In genomic region chr19:39388657-39389056, GRCh38 we compare ENCODE assay signal across 16 cellular contexts. TPM values are rescaled to one million over a fixed set of nuclear protein-coding genes. Genes with fewer than 3 reads are reported as not detected.
DNase-seq lines count a peak whose midpoint lies in the region; ATAC-seq and TF ChIP-seq lines count a peak whose summit lies in the region.
"Had no signal": no experiment of that assay in that cellular context is flagged by ENCODE, and none has a peak within 500 bp of the region (broad histone marks: within the 10 kb centered on the region; RNA-seq: fewer than 3 reads in every experiment).

No MANE protein-coding gene starts in this region.

- TF ChIP-seq CTCF in mesothelial cell of epicardium (IDR thresholded peaks at IDR 0.05; ENCODE audit: unreplicated experiment) (no peak), spleen (IDR thresholded peaks at IDR 0.05 in 8 of 11, conservative IDR thresholded peaks at IDR 0.05 in 3 of 11) (no peak)

- ATAC-seq in stimulated activated naive CD8-positive, alpha-beta T cell treated with anti-CD3 and anti-CD28 coated beads, Interleukin-15, amount 100 ng/mL, for 72 hours = no peak
- ATAC-seq: left lung had no signal

- TF ChIP-seq POLR2A in spleen (IDR thresholded peaks at IDR 0.05) = no peak

- H3K27ac Mint-ChIP-seq in stimulated activated naive CD8-positive, alpha-beta T cell treated with anti-CD3 and anti-CD28 coated beads, Interleukin-15, Interleukin-2, amounts not matched to agents 100 ng/mL and 50 ng/mL, for 24 hours = peak overlapping the region; percentile 72
- peak overlapping the region in 1 of 2 donors; percentile 55 for H3K27ac Mint-ChIP-seq in stimulated activated naive CD8-positive, alpha-beta T cell treated with anti-CD3 and anti-CD28 coated beads, Interleukin-15, amount 100 ng/mL, for 72 hours
- H3K27ac Mint-ChIP-seq in activated T-helper 1 cell treated with anti-CD3 and anti-CD28 coated beads, Interleukin-12 subunit alpha, Interleukin-12 subunit beta, Interleukin-2, Interleukin-4 antibody, amounts not matched to agents 30 ng/mL and 10 ng/mL and 1 ng/mL, durations not matched to agents 14 hours and 24 hours and 36 hours = no peak overlapping the region
- peak overlapping the region; percentile 80 for H3K27ac Mint-ChIP-seq in mesothelial cell of epicardium

- no peak overlapping the region for H3K4me3 ChIP-seq in spleen
- H3K4me3 ChIP-seq: left lung had no signal

- peak overlapping the region in 2 of 8 donors; percentile 99 for H3K27ac ChIP-seq in spleen
- H3K27ac ChIP-seq: left lung had no signal

- WGBS in spleen, 5 donors = 80 to 90% (median 88%) methylated on average over 5 of the region's 5 CpGs

- no peaks in the 10 kb centered on the region for H3K9me3 Mint-ChIP-seq in stimulated activated naive CD8-positive, alpha-beta T cell treated with anti-CD3 and anti-CD28 coated beads, Interleukin-15, Interleukin-2, amounts not matched to agents 100 ng/mL and 50 ng/mL, for 24 hours
- H3K9me3 Mint-ChIP-seq in stimulated activated naive CD8-positive, alpha-beta T cell treated with anti-CD3 and anti-CD28 coated beads, Interleukin-15, amount 100 ng/mL, for 72 hours = no peaks in the 10 kb centered on the region
- no peaks in the 10 kb centered on the region for H3K9me3 Mint-ChIP-seq in activated T-helper 1 cell treated with anti-CD3 and anti-CD28 coated beads, Interleukin-12 subunit alpha, Interleukin-12 subunit beta, Interleukin-2, Interleukin-4 antibody, amounts not matched to agents 30 ng/mL and 10 ng/mL and 1 ng/mL, durations not matched to agents 14 hours and 24 hours and 36 hours
- H3K9me3 Mint-ChIP-seq in mesothelial cell of epicardium = no peaks in the 10 kb centered on the region
- H3K9me3 Mint-ChIP-seq: endodermal cell had no signal

- H3K36me3 Mint-ChIP-seq in stimulated activated naive CD8-positive, alpha-beta T cell treated with anti-CD3 and anti-CD28 coated beads, Interleukin-15, Interleukin-2, amounts not matched to agents 100 ng/mL and 50 ng/mL, for 24 hours (ENCODE audit: low read depth) = peaks cover 51% of the 10 kb centered on the region
- H3K36me3 Mint-ChIP-seq in activated T-helper 1 cell treated with anti-CD3 and anti-CD28 coated beads, Interleukin-12 subunit alpha, Interleukin-12 subunit beta, Interleukin-2, Interleukin-4 antibody, amounts not matched to agents 30 ng/mL and 10 ng/mL and 1 ng/mL, durations not matched to agents 14 hours and 24 hours and 36 hours (ENCODE audit: low read depth) = peaks cover 47% of the 10 kb centered on the region
- H3K36me3 Mint-ChIP-seq in mesothelial cell of epicardium = peaks cover 21% of the 10 kb centered on the region

- no peaks in the 10 kb centered on the region for H3K27me3 ChIP-seq in spleen (replicated peaks in 1 of 7)
- H3K27me3 ChIP-seq: left lung had no signal

- peaks cover 43% of the 10 kb centered on the region for H3K4me1 Mint-ChIP-seq in stimulated activated naive CD8-positive, alpha-beta T cell treated with anti-CD3 and anti-CD28 coated beads, Interleukin-15, Interleukin-2, amounts not matched to agents 100 ng/mL and 50 ng/mL, for 24 hours (ENCODE audit: low read depth)
- H3K4me1 Mint-ChIP-seq in stimulated activated naive CD8-positive, alpha-beta T cell treated with anti-CD3 and anti-CD28 coated beads, Interleukin-15, amount 100 ng/mL, for 72 hours = peaks cover 44% of the 10 kb centered on the region
- H3K4me1 Mint-ChIP-seq in activated T-helper 1 cell treated with anti-CD3 and anti-CD28 coated beads, Interleukin-12 subunit alpha, Interleukin-12 subunit beta, Interleukin-2, Interleukin-4 antibody, amounts not matched to agents 30 ng/mL and 10 ng/mL and 1 ng/mL, durations not matched to agents 14 hours and 24 hours and 36 hours (ENCODE audit: low read depth) = peaks cover 29% of the 10 kb centered on the region
- H3K4me1 Mint-ChIP-seq in mesothelial cell of epicardium = peaks cover 18% of the 10 kb centered on the region

- no peak for DNase-seq in stimulated activated naive CD8-positive, alpha-beta T cell treated with anti-CD3 and anti-CD28 coated beads, Interleukin-15, amount 100 ng/mL, for 72 hours
- DNase-seq in activated T-helper 1 cell treated with anti-CD3 and anti-CD28 coated beads, Interleukin-12 subunit alpha, Interleukin-12 subunit beta, Interleukin-2, Interleukin-4 antibody, amounts not matched to agents 30 ng/mL and 10 ng/mL and 1 ng/mL, durations not matched to agents 14 hours and 24 hours and 36 hours (ENCODE audit: low spot score) = no peak
- DNase-seq in mesothelial cell of epicardium (ENCODE audit: low spot score in 2 of 2, unreplicated experiment in 2 of 2) = no peak
- DNase-seq in A172 (ENCODE audit: low spot score) = no peak
- no peak for DNase-seq in cerebellar cortex (ENCODE audit: low spot score)
- no peak for DNase-seq in effector CD8-positive, alpha-beta T cell (lab: John Stamatoyannopoulos, UW)
- no peak for DNase-seq in spleen
- DNase-seq: activated naive CD4-positive, alpha-beta T cell treated with Interleukin-2 at 50 U/mL for 16 hours; central memory CD4-positive, alpha-beta T cell; endodermal cell; left lung; NCI-H1092 treated with DMSO at 0.1 percent for 48 hours; NCI-H2227 treated with DMSO at 0.1 percent for 48 hours; SHP77 treated with DMSO at 0.1 percent for 48 hours; stimulated activated CD4-positive, alpha-beta T cell treated with anti-CD3 and anti-CD28 coated beads, Interleukin-12 subunit alpha, Interleukin-12 subunit beta, amount 100 ng/mL, for 4 hours had no signal

- H3K4me1 ChIP-seq in spleen = peaks cover 17 to 71% (median 31%) of the 10 kb centered on the region in 6 donors

- peaks cover 0 to 76% (median 62%) of the 10 kb centered on the region in 6 donors for H3K36me3 ChIP-seq in spleen

- peak overlapping the region; percentile 41 for H3K4me3 Mint-ChIP-seq in stimulated activated naive CD8-positive, alpha-beta T cell treated with anti-CD3 and anti-CD28 coated beads, Interleukin-15, Interleukin-2, amounts not matched to agents 100 ng/mL and 50 ng/mL, for 24 hours
- H3K4me3 Mint-ChIP-seq in stimulated activated naive CD8-positive, alpha-beta T cell treated with anti-CD3 and anti-CD28 coated beads, Interleukin-15, amount 100 ng/mL, for 72 hours = no peak overlapping the region
- H3K4me3 Mint-ChIP-seq in activated T-helper 1 cell treated with anti-CD3 and anti-CD28 coated beads, Interleukin-12 subunit alpha, Interleukin-12 subunit beta, Interleukin-2, Interleukin-4 antibody, amounts not matched to agents 30 ng/mL and 10 ng/mL and 1 ng/mL, durations not matched to agents 14 hours and 24 hours and 36 hours = peak overlapping the region; percentile 35
- H3K4me3 Mint-ChIP-seq in mesothelial cell of epicardium = peak overlapping the region; percentile 44

- H3K27me3 Mint-ChIP-seq in stimulated activated naive CD8-positive, alpha-beta T cell treated with anti-CD3 and anti-CD28 coated beads, Interleukin-15, Interleukin-2, amounts not matched to agents 100 ng/mL and 50 ng/mL, for 24 hours = no peaks in the 10 kb centered on the region
- H3K27me3 Mint-ChIP-seq in stimulated activated naive CD8-positive, alpha-beta T cell treated with anti-CD3 and anti-CD28 coated beads, Interleukin-15, amount 100 ng/mL, for 72 hours = no peaks in the 10 kb centered on the region
- no peaks in the 10 kb centered on the region for H3K27me3 Mint-ChIP-seq in activated T-helper 1 cell treated with anti-CD3 and anti-CD28 coated beads, Interleukin-12 subunit alpha, Interleukin-12 subunit beta, Interleukin-2, Interleukin-4 antibody, amounts not matched to agents 30 ng/mL and 10 ng/mL and 1 ng/mL, durations not matched to agents 14 hours and 24 hours and 36 hours (ENCODE audit: insufficient read depth)
- H3K27me3 Mint-ChIP-seq in mesothelial cell of epicardium (ENCODE audit: low read depth) = no peaks in the 10 kb centered on the region

- intact Hi-C loops in activated T-helper 1 cell treated with anti-CD3 and anti-CD28 coated beads, Interleukin-12 subunit alpha, Interleukin-12 subunit beta, Interleukin-2, Interleukin-4 antibody, amounts not matched to agents 30 ng/mL and 10 ng/mL and 1 ng/mL, durations not matched to agents 14 hours and 24 hours and 36 hours (cut with micrococcal nuclease) = no loop called here
- intact Hi-C loops in spleen (cut with DNase I; ENCODE audit: low total_unique reads) = no loop called here

- no peaks in the 10 kb centered on the region for H3K9me3 ChIP-seq in spleen
- H3K9me3 ChIP-seq: left lung had no signal

RNA-seq across cellular contexts. Expression of gene PAF1, which starts 2.2 kb away (rescaled TPM):
- 54.8 and 57.3 TPM in 2 replicates for total RNA-seq in activated T-helper 1 cell treated with anti-CD3 and anti-CD28 coated beads, Interleukin-12 subunit alpha, Interleukin-12 subunit beta, Interleukin-2, Interleukin-4 antibody, amounts not matched to agents 30 ng/mL and 10 ng/mL and 1 ng/mL, durations not matched to agents 14 hours and 24 hours and 36 hours
- total RNA-seq in mesothelial cell of epicardium (41.4 to 47.8 TPM (median 42.9 TPM) in 3 replicates), spleen (10 to 100 TPM; 35.0 to 48.1 (median 39.8) TPM)
- 55.3 and 69.9 TPM in 2 replicates for total RNA-seq in A172 (2014; rRNA removed; shearing (Covaris generic))
- 10 to 100 TPM; 27.4 to 51.3 (median 35.6) TPM for polyA plus RNA-seq in spleen

RNA-seq across cellular contexts. Expression of gene MED29, which starts 2.5 kb away (rescaled TPM):
- total RNA-seq in activated T-helper 1 cell treated with anti-CD3 and anti-CD28 coated beads, Interleukin-12 subunit alpha, Interleukin-12 subunit beta, Interleukin-2, Interleukin-4 antibody, amounts not matched to agents 30 ng/mL and 10 ng/mL and 1 ng/mL, durations not matched to agents 14 hours and 24 hours and 36 hours = 37.5 and 45.8 TPM in 2 replicates
- 35.6 to 39.2 TPM (median 36.1 TPM) in 3 replicates for total RNA-seq in mesothelial cell of epicardium
- 20.9 and 24.7 TPM in 2 replicates for total RNA-seq in A172 (2014; rRNA removed; shearing (Covaris generic))
- total RNA-seq in spleen = 10 to 100 TPM; 25.7 to 45.7 (median 34.6) TPM
- 10 to 100 TPM; 15.5 to 28.2 (median 20.5) TPM for polyA plus RNA-seq in spleen

RNA-seq across cellular contexts. Expression of gene ZFP36, which starts 18.0 kb away (rescaled TPM):
- 31.2 and 32.0 TPM in 2 replicates for total RNA-seq in activated T-helper 1 cell treated with anti-CD3 and anti-CD28 coated beads, Interleukin-12 subunit alpha, Interleukin-12 subunit beta, Interleukin-2, Interleukin-4 antibody, amounts not matched to agents 30 ng/mL and 10 ng/mL and 1 ng/mL, durations not matched to agents 14 hours and 24 hours and 36 hours
- total RNA-seq in mesothelial cell of epicardium = 111 to 113 TPM (median 111 TPM) in 3 replicates
- 0.50 and 1.5 TPM in 2 replicates for total RNA-seq in A172 (2014; rRNA removed; shearing (Covaris generic))
- total RNA-seq in spleen = 100 to 1,000 TPM in 6 of 7 donors, 10 to 100 TPM in 1; 91.5 to 396 (median 191) TPM
- polyA plus RNA-seq in spleen = 100 to 1,000 TPM in 1 of 3 donors, 10 to 100 TPM in 2; 63.2 to 117 (median 72.6) TPM

RNA-seq across cellular contexts. Expression of gene PLEKHG2, which starts 23.8 kb away (rescaled TPM):
- 43.9 and 47.3 TPM in 2 replicates for total RNA-seq in activated T-helper 1 cell treated with anti-CD3 and anti-CD28 coated beads, Interleukin-12 subunit alpha, Interleukin-12 subunit beta, Interleukin-2, Interleukin-4 antibody, amounts not matched to agents 30 ng/mL and 10 ng/mL and 1 ng/mL, durations not matched to agents 14 hours and 24 hours and 36 hours
- total RNA-seq in mesothelial cell of epicardium = 160 to 172 TPM (median 164 TPM) in 3 replicates
- 11.4 and 17.3 TPM in 2 replicates for total RNA-seq in A172 (2014; rRNA removed; shearing (Covaris generic))
- 100 to 1,000 TPM in 1 of 7 donors, 10 to 100 TPM in 6; 18.6 to 107 (median 48.4) TPM for total RNA-seq in spleen
- polyA plus RNA-seq in spleen = 10 to 100 TPM in 1 of 3 donors, 1 to 10 TPM in 2; 8.9 to 25.8 (median 9.5) TPM

RNA-seq across cellular contexts. Expression of gene SAMD4B, which starts 46.4 kb away (rescaled TPM):
- total RNA-seq in activated T-helper 1 cell treated with anti-CD3 and anti-CD28 coated beads, Interleukin-12 subunit alpha, Interleukin-12 subunit beta, Interleukin-2, Interleukin-4 antibody, amounts not matched to agents 30 ng/mL and 10 ng/mL and 1 ng/mL, durations not matched to agents 14 hours and 24 hours and 36 hours = 71.3 and 71.8 TPM in 2 replicates
- total RNA-seq in mesothelial cell of epicardium (128 to 143 TPM (median 133 TPM) in 3 replicates), spleen (100 to 1,000 TPM in 1 of 7 donors, 10 to 100 TPM in 6; 66.4 to 108 (median 84.1) TPM)
- total RNA-seq in A172 (2014; rRNA removed; shearing (Covaris generic)) = 55.7 and 81.4 TPM in 2 replicates
- 10 to 100 TPM; 26.7 to 56.3 (median 42.1) TPM for polyA plus RNA-seq in spleen

Comparison
In these comparisons a context has a peak if more than half of its experiments do, and no peak if none do; other contexts are left out.
1. H3K4me3 Mint-ChIP-seq: peak in stimulated activated naive CD8-positive, alpha-beta T cell treated with anti-CD3 and anti-CD28 coated beads, Interleukin-15, Interleukin-2, amounts not matched to agents 100 ng/mL and 50 ng/mL, for 24 hours (single experiment), activated T-helper 1 cell treated with anti-CD3 and anti-CD28 coated beads, Interleukin-12 subunit alpha, Interleukin-12 subunit beta, Interleukin-2, Interleukin-4 antibody, amounts not matched to agents 30 ng/mL and 10 ng/mL and 1 ng/mL, durations not matched to agents 14 hours and 24 hours and 36 hours (single experiment) and mesothelial cell of epicardium (single experiment); none in stimulated activated naive CD8-positive, alpha-beta T cell treated with anti-CD3 and anti-CD28 coated beads, Interleukin-15, amount 100 ng/mL, for 72 hours (0 of 2).
2. RNA of gene ZFP36, which starts 18.0 kb away (total RNA-seq): 91.5 to 396 TPM in spleen, 111 to 113 TPM in mesothelial cell of epicardium and 31.2 to 32.0 TPM in activated T-helper 1 cell treated with anti-CD3 and anti-CD28 coated beads, Interleukin-12 subunit alpha, Interleukin-12 subunit beta, Interleukin-2, Interleukin-4 antibody, amounts not matched to agents 30 ng/mL and 10 ng/mL and 1 ng/mL, durations not matched to agents 14 hours and 24 hours and 36 hours; 0.50 to 1.5 TPM in A172; every median in the first group is over 10 times any median in the second.